ENCODE assay signal across 18 cellular contexts in the genomic region with DNA sequence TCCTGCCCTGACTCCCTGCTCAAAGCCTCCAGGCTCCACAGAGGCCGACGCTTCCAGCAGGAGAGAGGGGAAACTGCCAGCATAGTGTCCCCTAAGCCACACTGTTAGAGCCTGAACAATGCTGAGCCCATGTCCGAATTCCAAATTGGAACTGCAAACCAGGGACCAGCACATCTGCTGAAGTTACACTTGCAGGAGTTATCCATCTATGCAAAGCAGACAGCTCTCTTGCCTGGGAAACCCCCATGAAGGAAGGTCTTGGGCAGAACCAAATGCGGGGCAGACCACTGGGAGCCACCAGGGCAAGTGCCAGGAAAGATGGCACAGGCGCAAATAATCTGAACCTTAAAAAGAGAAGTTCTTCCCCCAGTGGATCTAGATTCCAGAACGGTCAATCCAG. TPM values are rescaled to one million over a fixed set of nuclear protein-coding genes. Genes with fewer than 3 reads are reported as not detected.
DNase-seq lines count a peak whose midpoint lies in the region; ATAC-seq, FAIRE-seq and TF ChIP-seq lines count a peak whose summit lies in the region.
"Had no signal": no experiment of that assay in that cellular context is flagged by ENCODE, and none has a peak within 500 bp of the region (broad histone marks: within the 10 kb centered on the region; RNA-seq: fewer than 3 reads in every experiment).

No MANE protein-coding gene starts in this region.

- H3K36me3 ChIP-seq in K562 (ENCODE audit: control insufficient read depth, insufficient read depth, low read length), result no peaks in the 10 kb centered on the region
- H3K36me3 ChIP-seq: SJCRH30 had no signal

- no peaks in the 10 kb centered on the region for H3K79me2 ChIP-seq in K562 (ENCODE audit: control insufficient read depth, insufficient read depth, low read length)

- no peak for FAIRE-seq in K562 (lab: Jason Lieb, UNC)
- FAIRE-seq: A549, G401.6 had no signal

- WGBS in K562 (ENCODE audit: insufficient coverage, low coverage, missing lambda C conversion rate), result 3% methylated on average over 6 of the region's 6 CpGs

- no peaks in the 10 kb centered on the region for H3K9me1 ChIP-seq in K562 (ENCODE audit: control insufficient read depth, insufficient read depth, low read length)

- TF ChIP-seq POLR2A in K562 (conservative IDR thresholded peaks at IDR 0.05), result no peak

- peaks cover 47% of the 10 kb centered on the region for H3K27me3 Mint-ChIP-seq in nephron progenitor cell (ENCODE audit: low read depth, poor library complexity)
- H3K27me3 Mint-ChIP-seq in activated T-cell treated with anti-CD3 and anti-CD28 coated beads, Interleukin-2, amount 50 U/mL, for 4 hours (ENCODE audit: low read depth), result peaks cover 37% of the 10 kb centered on the region

- no peak for TF ChIP-seq RAD21 in K562 (CRISPR knock-in tag; conservative IDR thresholded peaks at IDR 0.05 in 1 of 2, IDR thresholded peaks at IDR 0.05 in 1 of 2)

- TF ChIP-seq CTCF in AG04449 (IDR thresholded peaks at IDR 0.05; ENCODE audit: insufficient read depth, low read length, missing control alignments), result no peak
- TF ChIP-seq CTCF in K562 (IDR thresholded peaks at IDR 0.05 in 2 of 3, conservative IDR thresholded peaks at IDR 0.05 in 1 of 3; ENCODE audit: insufficient read depth in 2 of 3, low read depth in 1 of 3, low read length in 3 of 3), result no peak
- TF ChIP-seq CTCF in nephron progenitor cell (IDR thresholded peaks at IDR 0.05), result no peak

- TF ChIP-seq EP300 in K562 (IDR thresholded peaks at IDR 0.05; ENCODE audit: low read length), result no peak

- H3K9me3 Mint-ChIP-seq in nephron progenitor cell, result no peaks in the 10 kb centered on the region
- H3K9me3 Mint-ChIP-seq in activated T-cell treated with anti-CD3 and anti-CD28 coated beads, Interleukin-2, amount 50 U/mL, for 4 hours, result no peaks in the 10 kb centered on the region

- peaks cover 0 to 3% of the 10 kb centered on the region in 2 experiments; a peak in 2 of 5 replicates for H3K4me1 ChIP-seq in K562 (replicated peaks in 1 of 2; ENCODE audit: control insufficient read depth in 2 of 2, insufficient read depth in 2 of 2, low read length in 2 of 2)

- H3K4me3 ChIP-seq in AG04449 (ENCODE audit: low read depth, low read length) (peak overlapping the region; percentile 23), K562 (no peak overlapping the region)
- H3K4me3 ChIP-seq: A549, PC-9, SJCRH30 had no signal

- in situ Hi-C loops in K562 (cut with MboI), result no loop called here

- H3K27ac Mint-ChIP-seq in nephron progenitor cell, result no peak overlapping the region

- peaks cover 8% of the 10 kb centered on the region; the same call in 1 of the 2 replicates for H4K20me1 ChIP-seq in K562 (replicated peaks; ENCODE audit: control insufficient read depth, insufficient read depth, low read length)

- CTCF ChIA-PET in AG04449 (lab: Yijun Ruan, JAX), result interaction anchor here (0.6 to 17.5 kb wide), 7 partner anchors 19 to 54 kb away, joined by 3 to 274 read pairs (median 4); no protein-coding TSS in a partner anchor
- CTCF ChIA-PET in K562 (lab: Yijun Ruan, JAX; ENCODE audit: low intra/inter-chr PET ratio), result no interaction called here

- H3K9ac ChIP-seq in K562 (ENCODE audit: insufficient read depth in 1 of 2, low read depth in 2 of 2, low read length in 2 of 2), result no peak overlapping the region
- H3K9ac ChIP-seq: KMS-11 had no signal

- H3K4me1 Mint-ChIP-seq in nephron progenitor cell, result peaks cover 72% of the 10 kb centered on the region
- H3K4me1 Mint-ChIP-seq in activated T-cell treated with anti-CD3 and anti-CD28 coated beads, Interleukin-2, amount 50 U/mL, for 4 hours (ENCODE audit: low read depth), result no peaks in the 10 kb centered on the region

- no peak for DNase-seq in AG04449 (ENCODE audit: low read depth, low spot score)
- DNase-seq in GM03348 (ENCODE audit: low spot score), result peak; percentile 20
- no peak for DNase-seq in K562 (ENCODE audit: extremely low read depth in 1 of 4, low spot score in 3 of 4)
- DNase-seq in nephron progenitor cell, result no peak
- no peak for DNase-seq in activated CD4-positive, CD25-positive, alpha-beta regulatory T cell (lab: John Stamatoyannopoulos, UW)
- DNase-seq in cerebellar nuclear complex (lab: John Stamatoyannopoulos, UW), result no peak
- no peak for DNase-seq in activated T-cell treated with anti-CD3 and anti-CD28 coated beads, Interleukin-2, amount 50 U/mL, for 4 hours
- DNase-seq: AML-193, NCI-H187 treated with DMSO at 0.1 percent for 48 hours, NCI-H226, NCI-H524 treated with DMSO at 0.1 percent for 48 hours, SW 1271 had no signal

- intact Hi-C loops in K562 (cut with micrococcal nuclease), result no loop called here

- peak overlapping the region; percentile 54 for H3K4me3 Mint-ChIP-seq in nephron progenitor cell
- H3K4me3 Mint-ChIP-seq in activated T-cell treated with anti-CD3 and anti-CD28 coated beads, Interleukin-2, amount 50 U/mL, for 4 hours, result no peak overlapping the region

- H2AFZ ChIP-seq in K562 (ENCODE audit: low read depth, low read length), result no peak overlapping the region
- H2AFZ ChIP-seq: PC-9 had no signal

- POLR2A ChIA-PET in AG04449 (lab: Yijun Ruan, JAX), result interaction anchor here (1.2 to 1.9 kb wide), 2 partner anchors 19 to 22 kb away, joined by 3 to 4 read pairs; no protein-coding TSS in a partner anchor
- POLR2A ChIA-PET in K562 (lab: Yijun Ruan, JAX), result interaction anchor here (1.1 to 2.6 kb wide), 4 partner anchors 9 to 216 kb away, joined by 3 to 10 read pairs (median 4); no protein-coding TSS in a partner anchor

- BruUV-seq in K562 (replicated peaks; lab: Mats Ljungman, UMichigan), result no TSS peak

- H3K27ac ChIP-seq in K562 (ENCODE audit: extremely low read depth, low read depth, low read length), result no peak overlapping the region
- H3K27ac ChIP-seq: KMS-11, PC-9, SJCRH30 had no signal

- no peak overlapping the region for H3K4me2 ChIP-seq in K562 (ENCODE audit: insufficient read depth, low read length)
- H3K4me2 ChIP-seq: KMS-11 had no signal

- H3K36me3 Mint-ChIP-seq in nephron progenitor cell (ENCODE audit: low read depth), result no peaks in the 10 kb centered on the region
- no peaks in the 10 kb centered on the region for H3K36me3 Mint-ChIP-seq in activated T-cell treated with anti-CD3 and anti-CD28 coated beads, Interleukin-2, amount 50 U/mL, for 4 hours (ENCODE audit: insufficient read depth)

- H3K9me3 ChIP-seq in K562 (replicated peaks; ENCODE audit: control insufficient read depth, insufficient read depth, low read depth, low read length), result no peaks in the 10 kb centered on the region
- H3K9me3 ChIP-seq: A549, SJCRH30 had no signal

- ATAC-seq in K562, result no peak
- ATAC-seq in HG02973 (IDR thresholded peaks at IDR 0.05; ENCODE audit: unreplicated experiment), result no peak
- no peak for ATAC-seq in activated T-cell treated with anti-CD3 and anti-CD28 coated beads, Interleukin-2, amount 50 U/mL, for 4 hours

- H3K27me3 ChIP-seq in K562 (ENCODE audit: control insufficient read depth in 2 of 2, insufficient read depth in 2 of 2, low read length in 2 of 2), result peaks cover 71 to 96% of the 10 kb centered on the region in 2 experiments

RNA-seq across cellular contexts. Expression of a gene that starts 0.6 kb away (rescaled TPM):
- not detected in 2 replicates for total RNA-seq in K562 (2011; cell fraction: chromatin; rRNA removed; ENCODE audit: low replicate concordance)
- total RNA-seq in K562 (2011; cell fraction: nucleolus; rRNA removed), result not detected in 2 replicates
- not detected in 2 replicates for total RNA-seq in K562 (2011; cell fraction: nucleoplasm; rRNA removed)
- total RNA-seq in K562 (2014; rRNA removed) (not detected in 2 replicates), K562 (2014; rRNA removed; fragmentation: Illumina TruSeq; extraction: Trizol) (not detected in 2 replicates), K562 (2015; rRNA removed; fragmentation: Illumina TruSeq; extraction: Trizol) (not detected in 2 replicates), K562 (2021) (not detected in 2 replicates)
- polyA plus RNA-seq in K562 (2011; rRNA removed) (0.01 TPM in 1 of 2 replicates, not detected in the other), K562 (2014; fragmentation: Illumina TruSeq; extraction: Trizol) (not detected in 2 replicates), K562 (2014; fragmentation: Nextera tagmentation; extraction: Ambion mirVana) (not detected), K562 (2014; rRNA removed) (not detected in 2 replicates)
- not detected in 2 replicates for polyA plus RNA-seq in K562 (2011; cell fraction: cytosol; rRNA removed)
- polyA plus RNA-seq in K562 (2011; cell fraction: nucleus; rRNA removed), result not detected in 2 replicates
- not detected in 2 replicates for polyA plus RNA-seq in K562 (2012)
- not detected in 2 replicates for polyA minus RNA-seq in K562 (2011; rRNA and poly(A)+ RNA removed)
- polyA minus RNA-seq in K562 (2011; cell fraction: cytosol; rRNA and poly(A)+ RNA removed), result not detected in 2 replicates
- polyA minus RNA-seq in K562 (2011; cell fraction: nucleus; rRNA and poly(A)+ RNA removed), result not detected in 2 replicates
- not detected for total RNA-seq in activated T-cell treated with anti-CD3 and anti-CD28 coated beads, Interleukin-2, amount 50 U/mL, for 4 hours
- total RNA-seq: PC-9 had no signal

RNA-seq across cellular contexts. Expression of a gene that starts 17.8 kb away (rescaled TPM):
- not detected in 2 replicates for total RNA-seq in K562 (2011; cell fraction: chromatin; rRNA removed; ENCODE audit: low replicate concordance)
- total RNA-seq in K562 (2011; cell fraction: nucleolus; rRNA removed), result not detected in 2 replicates
- total RNA-seq in K562 (2011; cell fraction: nucleoplasm; rRNA removed), result not detected in 2 replicates
- not detected in 2 replicates for total RNA-seq in K562 (2014; rRNA removed)
- not detected in 2 replicates for total RNA-seq in K562 (2014; rRNA removed; fragmentation: Illumina TruSeq; extraction: Trizol)
- not detected in 2 replicates for total RNA-seq in K562 (2015; rRNA removed; fragmentation: Illumina TruSeq; extraction: Trizol)
- not detected in 2 replicates for total RNA-seq in K562 (2021)
- not detected in 2 replicates for polyA plus RNA-seq in K562 (2011; rRNA removed)
- polyA plus RNA-seq in K562 (2011; cell fraction: cytosol; rRNA removed), result 0.04 TPM in 1 of 2 replicates, not detected in the other
- not detected in 2 replicates for polyA plus RNA-seq in K562 (2011; cell fraction: nucleus; rRNA removed)
- 0.06 TPM in 1 of 2 replicates, not detected in the other for polyA plus RNA-seq in K562 (2012)
- polyA plus RNA-seq in K562 (2014; fragmentation: Illumina TruSeq; extraction: Trizol), result not detected in 2 replicates
- not detected for polyA plus RNA-seq in K562 (2014; fragmentation: Nextera tagmentation; extraction: Ambion mirVana)
- polyA plus RNA-seq in K562 (2014; rRNA removed), result not detected in 2 replicates
- polyA minus RNA-seq in K562 (2011; rRNA and poly(A)+ RNA removed), result not detected in 2 replicates
- not detected in 2 replicates for polyA minus RNA-seq in K562 (2011; cell fraction: cytosol; rRNA and poly(A)+ RNA removed)
- polyA minus RNA-seq in K562 (2011; cell fraction: nucleus; rRNA and poly(A)+ RNA removed), result not detected in 2 replicates
- under 1 TPM in 1 of 3 donors, not detected in 2; 0.08 TPM for total RNA-seq in activated T-cell treated with anti-CD3 and anti-CD28 coated beads, Interleukin-2, amount 50 U/mL, for 4 hours
- total RNA-seq: PC-9, SJCRH30 had no signal
- polyA plus RNA-seq: A549 had no signal

RNA-seq across cellular contexts. Expression of a gene that starts 30.1 kb away (rescaled TPM):
- 0.14 and 0.23 TPM in 2 replicates for total RNA-seq in K562 (2011; cell fraction: chromatin; rRNA removed; ENCODE audit: low replicate concordance)
- 0.26 and 0.33 TPM in 2 replicates for total RNA-seq in K562 (2011; cell fraction: nucleolus; rRNA removed)
- total RNA-seq in K562 (2011; cell fraction: nucleoplasm; rRNA removed), result 0.15 and 0.23 TPM in 2 replicates
- total RNA-seq in K562 (2014; rRNA removed) (0.04 TPM in 1 of 2 replicates, not detected in the other), K562 (2014; rRNA removed; fragmentation: Illumina TruSeq; extraction: Trizol) (not detected in 2 replicates), K562 (2015; rRNA removed; fragmentation: Illumina TruSeq; extraction: Trizol) (0.04 TPM in 1 of 2 replicates, not detected in the other), K562 (2021) (0.09 TPM in 1 of 2 replicates, not detected in the other)
- polyA plus RNA-seq in K562 (2011; rRNA removed) (0.01 and 0.03 TPM in 2 replicates), K562 (2014; fragmentation: Illumina TruSeq; extraction: Trizol) (not detected in 2 replicates), K562 (2014; fragmentation: Nextera tagmentation; extraction: Ambion mirVana) (not detected), K562 (2014; rRNA removed) (0.04 and 0.08 TPM in 2 replicates)
- polyA plus RNA-seq in K562 (2011; cell fraction: cytosol; rRNA removed), result 0.03 TPM in 1 of 2 replicates, not detected in the other
- polyA plus RNA-seq in K562 (2011; cell fraction: nucleus; rRNA removed), result not detected in 2 replicates
- not detected in 2 replicates for polyA plus RNA-seq in K562 (2012)
- polyA minus RNA-seq in K562 (2011; rRNA and poly(A)+ RNA removed), result 0.18 TPM in 1 of 2 replicates, not detected in the other
- polyA minus RNA-seq in K562 (2011; cell fraction: cytosol; rRNA and poly(A)+ RNA removed), result not detected in 2 replicates
- polyA minus RNA-seq in K562 (2011; cell fraction: nucleus; rRNA and poly(A)+ RNA removed), result 0.13 and 0.22 TPM in 2 replicates
- total RNA-seq in activated T-cell treated with anti-CD3 and anti-CD28 coated beads, Interleukin-2, amount 50 U/mL, for 4 hours, result under 1 TPM; 0.08 to 0.23 (median 0.18) TPM
- total RNA-seq: PC-9, SJCRH30 had no signal
- polyA plus RNA-seq: A549 had no signal
